Comparison of ENCODE assay signal across 1 cellular context in genomic region chr19:1524972-1525325, GRCh38.
TF ChIP-seq lines count a peak whose summit lies in the region.

No MANE protein-coding gene starts in this region.

TF ChIP-seq in K562, 482 proteins besides CTCF, POLR2A, EP300 and RAD21:
- TF ChIP-seq EHMT2 (IDR thresholded peaks at IDR 0.05) (0 out of 2 replicates have a peak, but pooled peaks have one; percentile 0), HLTF (IDR thresholded peaks at IDR 0.05) (no peak), HMG20B (CRISPR knock-in tag; IDR thresholded peaks at IDR 0.05) (no peak), GTF2F1 (IDR thresholded peaks at IDR 0.05; ENCODE audit: low read depth, low read length) (no peak), RBM22 (IDR thresholded peaks at IDR 0.05; ENCODE audit: low read depth, low read length, poor library complexity, severe bottlenecking) (no peak), MAX (CRISPR knock-in tag; IDR thresholded peaks at IDR 0.05) (peak; percentile 42; the same call in 1 of the 2 replicates), HMG20A (CRISPR knock-in tag; conservative IDR thresholded peaks at IDR 0.05) (no peak), USF1 (CRISPR knock-in tag; IDR thresholded peaks at IDR 0.05) (0 out of 2 replicates have a peak, but pooled peaks have one; percentile 10), ADNP (tag; IDR thresholded peaks at IDR 0.05) (no peak), TBP (optimal IDR thresholded peaks at IDR 0.05; ENCODE audit: low read depth, low read length) (no peak), MNT (conservative IDR thresholded peaks at IDR 0.05) (no peak), NEUROD1 (IDR thresholded peaks at IDR 0.05; ENCODE audit: borderline replicate concordance, low read depth, low read length, partially characterized antibody) (no peak), ZNF511 (CRISPR knock-in tag; IDR thresholded peaks at IDR 0.05) (0 out of 2 replicates have a peak, but pooled peaks have one; percentile 11), ZNF764 (CRISPR knock-in tag; IDR thresholded peaks at IDR 0.05; ENCODE audit: low read depth) (no peak), ATF2 (CRISPR knock-in tag; IDR thresholded peaks at IDR 0.05) (no peak), POU5F1 (IDR thresholded peaks at IDR 0.05; ENCODE audit: borderline replicate concordance, low read depth, low read length, partially characterized antibody) (no peak), BRD4 (IDR thresholded peaks at IDR 0.05) (no peak), VEZF1 (CRISPR knock-in tag; IDR thresholded peaks at IDR 0.05) (no peak), TAF7 (tag; IDR thresholded peaks at IDR 0.05) (no peak), TFAP4 (CRISPR knock-in tag; IDR thresholded peaks at IDR 0.05; ENCODE audit: borderline replicate concordance) (no peak), HNRNPL (IDR thresholded peaks at IDR 0.05; ENCODE audit: low read depth, low read length) (no peak)
